8 cellular contexts compared by ENCODE assay signal in the genomic region with DNA sequence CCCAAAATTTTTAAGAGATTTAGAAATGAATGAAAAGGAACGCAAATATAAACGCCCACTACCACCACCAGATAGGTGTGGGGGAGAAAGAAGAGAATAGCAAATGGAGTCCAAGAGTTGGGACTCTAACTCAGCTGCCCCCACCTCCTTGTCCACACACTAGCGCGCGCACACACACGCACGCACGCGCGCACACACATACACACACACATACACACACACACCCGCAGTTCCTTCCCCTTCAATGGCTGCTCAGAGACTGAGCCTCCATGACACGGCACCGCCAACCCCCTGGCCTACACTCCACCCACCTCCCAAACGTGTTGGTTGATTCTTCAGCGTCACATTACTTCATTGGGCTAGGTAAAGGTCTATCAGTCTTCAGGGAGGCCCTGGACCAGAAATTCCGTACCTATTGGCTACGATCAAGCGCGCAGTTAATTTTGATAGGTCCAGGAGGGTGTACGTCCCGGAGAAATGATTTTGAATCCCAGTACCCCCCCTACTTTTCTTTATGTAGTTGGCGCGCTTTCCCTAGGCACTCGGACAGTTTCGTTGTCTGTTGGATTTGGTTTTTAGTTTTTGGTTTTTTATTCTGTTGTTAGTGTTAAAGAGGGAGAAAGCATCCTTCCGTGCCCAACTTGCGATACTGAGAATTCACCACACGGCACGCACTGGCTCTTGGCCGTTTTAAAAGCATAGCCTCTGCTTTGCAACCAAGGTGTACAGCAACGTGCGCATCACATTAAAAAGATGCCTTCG. TPM values are rescaled to one million over a fixed set of nuclear protein-coding genes. Genes with fewer than 3 reads are reported as not detected.
DNase-seq lines count a peak whose midpoint lies in the region; TF ChIP-seq lines count a peak whose summit lies in the region.

A gene (minus strand): TSS at position 261 of the 762 bp plus-strand sequence. CDS start 326 bp downstream, outside the sequence.

- in situ Hi-C loops in G401 (cut with HindIII; ENCODE audit: low sequenced_read_pairs) (no loop called here), HAP-1 (cut with MboI; ENCODE audit: low sequenced_read_pairs) (no loop called here)

- H3K9me3 Mint-ChIP-seq in nephron: no peaks in the 10 kb centered on the region
- no peaks in the 10 kb centered on the region for H3K9me3 Mint-ChIP-seq in stimulated activated naive CD8-positive, alpha-beta T cell treated with anti-CD3 and anti-CD28 coated beads, Interleukin-15, Interleukin-2, amounts not matched to agents 100 ng/mL and 50 ng/mL, for 24 hours

- no peaks in the 10 kb centered on the region for H3K27me3 ChIP-seq in HAP-1 (ENCODE audit: low read depth)
- no peaks in the 10 kb centered on the region for H3K27me3 ChIP-seq in MG63

- peaks cover 1% of the 10 kb centered on the region for H3K36me3 Mint-ChIP-seq in nephron (ENCODE audit: low read depth)
- peaks cover 13% of the 10 kb centered on the region for H3K36me3 Mint-ChIP-seq in stimulated activated naive CD8-positive, alpha-beta T cell treated with anti-CD3 and anti-CD28 coated beads, Interleukin-15, Interleukin-2, amounts not matched to agents 100 ng/mL and 50 ng/mL, for 24 hours (ENCODE audit: low read depth)

- H3K4me3 ChIP-seq in HAP-1: peak within 1 kb of the TSS; percentile 71
- peak within 1 kb of the TSS; percentile 69 for H3K4me3 ChIP-seq in MG63
- peak within 1 kb of the TSS; percentile 91 for H3K4me3 ChIP-seq in fibroblast of the aortic adventitia (ENCODE audit: low read depth, low read length)

- H3K36me3 ChIP-seq in HAP-1 (replicated peaks) (peaks cover 7% of the 10 kb centered on the region), MG63 (peaks cover 8% of the 10 kb centered on the region)

- H3K27me3 Mint-ChIP-seq in nephron (ENCODE audit: low read depth): peaks cover 2% of the 10 kb centered on the region
- H3K27me3 Mint-ChIP-seq in stimulated activated naive CD8-positive, alpha-beta T cell treated with anti-CD3 and anti-CD28 coated beads, Interleukin-15, Interleukin-2, amounts not matched to agents 100 ng/mL and 50 ng/mL, for 24 hours: no peaks in the 10 kb centered on the region

- H3K4me1 Mint-ChIP-seq in nephron: peaks cover 22% of the 10 kb centered on the region
- peaks cover 19% of the 10 kb centered on the region for H3K4me1 Mint-ChIP-seq in stimulated activated naive CD8-positive, alpha-beta T cell treated with anti-CD3 and anti-CD28 coated beads, Interleukin-15, Interleukin-2, amounts not matched to agents 100 ng/mL and 50 ng/mL, for 24 hours (ENCODE audit: low read depth)

- TF ChIP-seq CTCF in fibroblast of the aortic adventitia (IDR thresholded peaks at IDR 0.05; ENCODE audit: insufficient read depth, low read length) (peak; percentile 39), nephron (IDR thresholded peaks at IDR 0.05; ENCODE audit: unreplicated experiment in 3 of 3) (peak in 2 of 3 experiments; percentile 13 to 31)

- DNase-seq in G401 (ENCODE audit: low spot score) (peak; percentile 100), HAP-1 (ENCODE audit: low spot score in 2 of 2) (peak; percentile 97 to 99), MG63 (peak; percentile 98), SHP77 treated with DMSO at 0.1 percent for 48 hours (lab: John Stamatoyannopoulos, UW) (peak; percentile 100), fibroblast of the aortic adventitia (ENCODE audit: low read depth) (peak; percentile 100)
- DNase-seq in activated effector memory CD4-positive, alpha-beta T cell treated with anti-CD3 and anti-CD28 coated beads, Interleukin-2, amount 50 U/mL, for 16 hours: peak; percentile 97

- H3K4me1 ChIP-seq in HAP-1: peaks cover 20% of the 10 kb centered on the region

- H3K4me3 Mint-ChIP-seq in nephron: no peak within 1 kb of the TSS
- H3K4me3 Mint-ChIP-seq in stimulated activated naive CD8-positive, alpha-beta T cell treated with anti-CD3 and anti-CD28 coated beads, Interleukin-15, Interleukin-2, amounts not matched to agents 100 ng/mL and 50 ng/mL, for 24 hours: no peak within 1 kb of the TSS

- peak within 1 kb of the TSS in 2 of 3 experiments; percentile 95 to 99 for H3K27ac Mint-ChIP-seq in nephron
- peak within 1 kb of the TSS; percentile 98 for H3K27ac Mint-ChIP-seq in stimulated activated naive CD8-positive, alpha-beta T cell treated with anti-CD3 and anti-CD28 coated beads, Interleukin-15, Interleukin-2, amounts not matched to agents 100 ng/mL and 50 ng/mL, for 24 hours

- H3K9me3 ChIP-seq in HAP-1: no peaks in the 10 kb centered on the region
- H3K9me3 ChIP-seq in MG63: no peaks in the 10 kb centered on the region

RNA-seq across cellular contexts. Expression of the gene that starts here (rescaled TPM):
- total RNA-seq in G401 (2014; rRNA removed; shearing (Covaris generic)): 40.8 and 55.2 TPM in 2 replicates
- total RNA-seq in MG63 (2014; rRNA removed; shearing (Covaris generic); ENCODE audit: low replicate concordance): 17.0 and 38.7 TPM in 2 replicates
- total RNA-seq in fibroblast of the aortic adventitia (ENCODE audit: low replicate concordance): 35.1 and 52.1 TPM in 2 replicates

Comparison
In these comparisons a context has a peak if more than half of its experiments do, and no peak if none do; other contexts are left out.
1. Peak in every context shown above with its lines: DNase-seq and H3K4me3 ChIP-seq.